19 cellular contexts compared by ENCODE assay signal in genomic region chr2:3482363-3482821, GRCh38. TPM values are rescaled to one million over a fixed set of nuclear protein-coding genes. Genes with fewer than 3 reads are reported as not detected.
A peak's percentile ranks its signal among the peaks of the same experiment; 100 is the strongest.
DNase-seq lines count a peak whose midpoint lies in the region; ATAC-seq, FAIRE-seq and TF ChIP-seq lines count a peak whose summit lies in the region.
"Had no signal": no experiment of that assay in that cellular context is flagged by ENCODE, and none has a peak within 500 bp of the region (broad histone marks: within the 10 kb centered on the region; RNA-seq: fewer than 3 reads in every experiment).

No MANE protein-coding gene starts in this region.

- no peak for TF ChIP-seq RAD21 in H1 (IDR thresholded peaks at IDR 0.05 in 1 of 2, conservative IDR thresholded peaks at IDR 0.05 in 1 of 2; ENCODE audit: low read depth in 2 of 2, low read length in 2 of 2)

- H2BK20ac ChIP-seq in H1 (ENCODE audit: low read length) = no peak overlapping the region

- H3K4me1 ChIP-seq in right atrium auricular region (no peaks in the 10 kb centered on the region), H1 (replicated peaks in 1 of 4; ENCODE audit: control insufficient read depth in 3 of 4, insufficient read depth in 4 of 4, low read length in 3 of 4) (no peaks in the 10 kb centered on the region; a peak in 1 of 7 replicates), trophoblast cell (ENCODE audit: control insufficient read depth in 1 of 2, insufficient read depth in 2 of 2, low read length in 2 of 2) (no peaks in the 10 kb centered on the region), ascending aorta (peaks cover 0 to 3% of the 10 kb centered on the region in 2 donors)

- CTCF ChIA-PET in H1 (lab: Charles Lee; ENCODE audit: partially characterized antibody) (interaction anchor here (1.0 to 15.8 kb wide), 3 partner anchors 10 to 20 kb away, joined by 4 to 152 read pairs (median 6); no protein-coding TSS in a partner anchor), MCF 10A (lab: Yijun Ruan, JAX) (no interaction called here)

- H3K9ac ChIP-seq in H1 (replicated peaks in 1 of 4; ENCODE audit: extremely low read depth in 1 of 4, low read depth in 3 of 4, low read length in 3 of 4) (no peak overlapping the region), trophoblast cell (ENCODE audit: low read length) (no peak overlapping the region)
- H3K9ac ChIP-seq: SK-N-SH had no signal

- H3K36me3 ChIP-seq in right atrium auricular region (peaks cover 19% of the 10 kb centered on the region), H1 (ENCODE audit: control insufficient read depth in 2 of 4, insufficient read depth in 4 of 4, low read length in 3 of 4) (peaks cover 0 to 13% (median 0%) of the 10 kb centered on the region in 4 experiments; a peak in 3 of 8 replicates), trophoblast cell (ENCODE audit: control insufficient read depth in 1 of 2, insufficient read depth in 2 of 2, low read length in 2 of 2) (peaks cover 27 to 28% of the 10 kb centered on the region in 2 experiments), ascending aorta (peaks cover 28 to 48% of the 10 kb centered on the region in 2 donors)

- H3K9me3 ChIP-seq in right atrium auricular region (no peaks in the 10 kb centered on the region), H1 (ENCODE audit: insufficient read depth in 2 of 2, low read depth in 1 of 2, low read length in 1 of 2) (peaks cover 0 to 14% of the 10 kb centered on the region in 2 experiments; a peak in 1 of 4 replicates), trophoblast cell (ENCODE audit: insufficient read depth, low read depth, low read length) (peaks cover 12% of the 10 kb centered on the region), ascending aorta (no peaks in the 10 kb centered on the region)
- H3K9me3 ChIP-seq: Peyer's patch, SK-N-SH had no signal

- H2BK120ac ChIP-seq in H1 (replicated peaks; ENCODE audit: low read depth, low read length) = no peak overlapping the region
- H2BK120ac ChIP-seq in trophoblast cell (ENCODE audit: insufficient read depth, low read length, poor library complexity) = no peak overlapping the region

- H2BK12ac ChIP-seq in H1 (ENCODE audit: low read depth, low read length) (no peak overlapping the region), trophoblast cell (ENCODE audit: low read length) (no peak overlapping the region)

- H3K9me3 Mint-ChIP-seq in MCF 10A (ENCODE audit: unreplicated experiment) = no peaks in the 10 kb centered on the region

- H4K91ac ChIP-seq in H1 (replicated peaks; ENCODE audit: insufficient read length, low read length) (no peak overlapping the region), trophoblast cell (ENCODE audit: low read depth, low read length) (no peak overlapping the region)

- H3K27ac ChIP-seq in right atrium auricular region (no peak overlapping the region), H1 (ENCODE audit: low read depth, low read length) (no peak overlapping the region), trophoblast cell (ENCODE audit: low read depth, low read length) (no peak overlapping the region), ascending aorta (no peak overlapping the region)
- H3K27ac ChIP-seq: Peyer's patch had no signal

- FAIRE-seq in H1 (lab: Jason Lieb, UNC) = no peak

- no peaks in the 10 kb centered on the region for H3K79me1 ChIP-seq in H1 (ENCODE audit: low read depth, low read length)
- H3K79me1 ChIP-seq in trophoblast cell (ENCODE audit: low read length) = no peaks in the 10 kb centered on the region

- H2AFZ ChIP-seq in H1 (ENCODE audit: low read length) (no peak overlapping the region), trophoblast cell (ENCODE audit: insufficient read depth, low read length, poor library complexity) (no peak overlapping the region)

- intact Hi-C loops in Right ventricle myocardium inferior (cut with DNase I) = no loop called here
- intact Hi-C loops in MCF 10A (cut with micrococcal nuclease) = no loop called here
- intact Hi-C loops in ascending aorta (cut with DNase I) = no loop called here

- no peak for TF ChIP-seq CTCF in right atrium auricular region (IDR thresholded peaks at IDR 0.05)
- no peak for TF ChIP-seq CTCF in H1 (IDR thresholded peaks at IDR 0.05; ENCODE audit: control extremely low read depth in 1 of 3, insufficient read depth in 1 of 3, low read depth in 1 of 3, low read length in 3 of 3)
- no peak for TF ChIP-seq CTCF in MCF 10A (IDR thresholded peaks at IDR 0.05; ENCODE audit: unreplicated experiment)
- no peak for TF ChIP-seq CTCF in ascending aorta (IDR thresholded peaks at IDR 0.05)

- no peak overlapping the region for H2BK15ac ChIP-seq in H1 (ENCODE audit: low read length)

- DNase-seq in Right ventricle myocardium inferior (ENCODE audit: missing footprints) (peak; percentile 59), right atrium auricular region (ENCODE audit: low spot score) (no peak), DMS53 treated with DMSO at 0.1 percent for 48 hours (lab: John Stamatoyannopoulos, UW; ENCODE audit: unreplicated experiment) (peak; percentile 40), H1 (ENCODE audit: low read depth in 1 of 2, low spot score in 2 of 2) (no peak), trophoblast cell (no peak), MCF 10A (ENCODE audit: unreplicated experiment) (no peak), ascending aorta (ENCODE audit: low spot score in 2 of 2) (no peak)
- DNase-seq: 8988T; DMS 273 treated with DMSO at 0.1 percent for 48 hours; GF-D8; NCI-H1092 treated with DMSO at 0.1 percent for 48 hours; NCI-H146; NCI-H2171 treated with DMSO at 0.1 percent for 48 hours; NK-92 treated with Interleukin-12 subunit alpha and Interleukin-12 subunit beta, amount 100 ng/mL, for 24 hours; SHP77 treated with DMSO at 0.1 percent for 48 hours; SK-N-SH had no signal

- WGBS in H1 (ENCODE audit: extremely low coverage in 1 of 2, insufficient coverage in 1 of 2, insufficient read length in 1 of 2, insufficient replicate concordance in 2 of 2, low coverage in 1 of 2, low lambda C conversion rate in 2 of 2, missing lambda C conversion rate in 1 of 2), 2 experiments = 90% methylated on average over 19 of the region's 20 CpGs; no CpG with 5 or more reads in 1 of the 2 experiments
- no CpG with 5 or more reads among the region's 20 CpGs for WGBS in trophoblast cell (ENCODE audit: extremely low coverage, insufficient coverage, insufficient read length)

- H3K79me2 ChIP-seq in H1 (ENCODE audit: control insufficient read depth in 1 of 2, insufficient read depth in 2 of 2, low read length in 2 of 2) (no peaks in the 10 kb centered on the region), trophoblast cell (ENCODE audit: control insufficient read depth, insufficient read depth, low read length, poor library complexity) (no peaks in the 10 kb centered on the region)

- H3K14ac ChIP-seq in H1 (ENCODE audit: insufficient read length) (no peak overlapping the region), trophoblast cell (ENCODE audit: low read length) (no peak overlapping the region)

- no peak overlapping the region for H2BK5ac ChIP-seq in H1 (ENCODE audit: low read depth, low read length)
- no peak overlapping the region for H2BK5ac ChIP-seq in trophoblast cell (ENCODE audit: low read depth, low read length, poor library complexity)

- no peaks in the 10 kb centered on the region for H3K27me3 ChIP-seq in right atrium auricular region
- no peaks in the 10 kb centered on the region for H3K27me3 ChIP-seq in H1 (replicated peaks in 1 of 4; ENCODE audit: control insufficient read depth in 3 of 4, extremely low read depth in 1 of 4, insufficient read depth in 3 of 4, low read length in 3 of 4)
- H3K27me3 ChIP-seq in trophoblast cell (ENCODE audit: insufficient read depth, low read length) = no peaks in the 10 kb centered on the region
- no peaks in the 10 kb centered on the region for H3K27me3 ChIP-seq in ascending aorta
- H3K27me3 ChIP-seq: Peyer's patch had no signal

- H3K4me2 ChIP-seq in H1 (ENCODE audit: insufficient read depth in 1 of 2, low read depth in 2 of 2, low read length in 2 of 2) (peak overlapping the region in 1 of 2 experiments; percentile 17; a peak in 1 of 4 replicates), trophoblast cell (ENCODE audit: low read length) (no peak overlapping the region)
- H3K4me2 ChIP-seq: SK-N-SH had no signal

- no TSS peak for BruUV-seq in MCF 10A (replicated peaks; lab: Mats Ljungman, UMichigan)

- H3K23me2 ChIP-seq in H1 (ENCODE audit: low read depth, low read length) = 0 out of 2 replicates have a peak, but pooled peaks cover 2% of the 10 kb centered on the region

- H4K20me1 ChIP-seq in H1 (replicated peaks in 1 of 2; ENCODE audit: control insufficient read depth in 1 of 2, insufficient read depth in 2 of 2, low read length in 2 of 2) = no peaks in the 10 kb centered on the region

- no peak for TF ChIP-seq EP300 in H1 (IDR thresholded peaks at IDR 0.05; ENCODE audit: borderline replicate concordance in 1 of 2, low read depth in 2 of 2, low read length in 2 of 2)

- H3K27ac Mint-ChIP-seq in MCF 10A (ENCODE audit: low read depth, unreplicated experiment) = no peak overlapping the region

- ATAC-seq in Right ventricle myocardium inferior = no peak
- ATAC-seq in GM18907 (IDR thresholded peaks at IDR 0.05; ENCODE audit: unreplicated experiment) = no peak

- H3K27me3 Mint-ChIP-seq in MCF 10A (ENCODE audit: insufficient read depth, unreplicated experiment) = no peaks in the 10 kb centered on the region

- H2AK5ac ChIP-seq in H1 (ENCODE audit: low read depth, low read length) (no peak overlapping the region), trophoblast cell (ENCODE audit: low read length) (no peak overlapping the region)

- no peak overlapping the region for H4K12ac ChIP-seq in trophoblast cell (ENCODE audit: low read depth, low read length)

- no peak overlapping the region for H3K56ac ChIP-seq in H1 (replicated peaks; ENCODE audit: insufficient read length, low read depth, low read length)

- peaks cover 21% of the 10 kb centered on the region for H3K36me3 Mint-ChIP-seq in MCF 10A (ENCODE audit: insufficient read depth, unreplicated experiment)

- H3K4me1 Mint-ChIP-seq in MCF 10A (ENCODE audit: insufficient read depth, unreplicated experiment) = no peaks in the 10 kb centered on the region

- H4K8ac ChIP-seq in H1 (ENCODE audit: extremely low read depth, insufficient read depth, low read length) = peak overlapping the region; percentile 3
- H4K8ac ChIP-seq in trophoblast cell (ENCODE audit: low read depth, low read length) = no peak overlapping the region

- H3K4me3 Mint-ChIP-seq in MCF 10A (ENCODE audit: unreplicated experiment) = no peak overlapping the region
- H3K4me3 Mint-ChIP-seq: CD14-positive monocyte had no signal

- no peak overlapping the region for H4K5ac ChIP-seq in H1 (ENCODE audit: insufficient read length, low read depth, low read length)

- no peak for TF ChIP-seq POLR2A in H1 (IDR thresholded peaks at IDR 0.05; ENCODE audit: control extremely low read depth in 1 of 2, low read depth in 2 of 2, low read length in 2 of 2)

- H3K18ac ChIP-seq in H1 (ENCODE audit: extremely low read depth, low read length) (no peak overlapping the region), trophoblast cell (ENCODE audit: low read length) (no peak overlapping the region)

- H3K4me3 ChIP-seq in right atrium auricular region (no peak overlapping the region), H1 (ENCODE audit: extremely low read depth in 1 of 4, insufficient read depth in 2 of 4, low read depth in 3 of 4, low read length in 4 of 4) (no peak overlapping the region), trophoblast cell (ENCODE audit: low read depth, low read length) (peak overlapping the region; percentile 41), ascending aorta (no peak overlapping the region)
- H3K4me3 ChIP-seq: Peyer's patch had no signal

- POLR2A ChIA-PET in H1 (lab: Charles Lee; ENCODE audit: partially characterized antibody) = interaction anchor here (1.1 to 1.6 kb wide), 5 partner anchors 9 to 59 kb away, joined by 3 to 5 read pairs (median 4); no protein-coding TSS in a partner anchor
- POLR2A ChIA-PET in MCF 10A (lab: Yijun Ruan, JAX) = no interaction called here

- H3K4ac ChIP-seq in H1 (replicated peaks; ENCODE audit: insufficient read length, low read depth, low read length) (no peak overlapping the region), trophoblast cell (ENCODE audit: low read depth, low read length) (no peak overlapping the region)

- H3K23ac ChIP-seq in H1 (ENCODE audit: insufficient read length) = no peak overlapping the region
- H3K23ac ChIP-seq in trophoblast cell (ENCODE audit: low read length) = no peak overlapping the region

RNA-seq across cellular contexts. Expression of gene ADI1, which starts 36.9 kb away (rescaled TPM):
- total RNA-seq in Right ventricle myocardium inferior = 160 TPM
- total RNA-seq in right atrium auricular region = 100 to 1,000 TPM; 130 to 184 TPM
- total RNA-seq in H1 (2021; fragmentation: NEBNext Ultra II Directional; extraction: Animal tissue kit (Norgen Biotek cat#: 25700)) = 32.7 and 40.2 TPM in 2 replicates
- 12.2 and 13.7 TPM in 2 replicates for polyA plus RNA-seq in H1 (2011; rRNA removed)
- 19.4 TPM for polyA plus RNA-seq in H1 (2011; cell fraction: cytosol; rRNA removed)
- 11.4 TPM for polyA plus RNA-seq in H1 (2011; cell fraction: nucleus; rRNA removed)
- 20.8 to 26.7 TPM (median 24.0 TPM) in 4 replicates for polyA plus RNA-seq in H1 (2012, experiment 1 of 2)
- 30.1 TPM for polyA plus RNA-seq in H1 (2012, experiment 2 of 2)
- polyA plus RNA-seq in H1 (2013, experiment 1 of 2) = 25.8 TPM
- 25.8 TPM for polyA plus RNA-seq in H1 (2013, experiment 2 of 2)
- polyA minus RNA-seq in H1 (2011; rRNA and poly(A)+ RNA removed) = 10.3 and 10.4 TPM in 2 replicates
- 8.7 TPM for polyA minus RNA-seq in H1 (2011; cell fraction: cytosol; rRNA and poly(A)+ RNA removed)
- 6.1 TPM for polyA minus RNA-seq in H1 (2011; cell fraction: nucleus; rRNA and poly(A)+ RNA removed)
- 45.0 and 46.2 TPM in 2 replicates for polyA plus RNA-seq in trophoblast cell (2013)
- 50.1 and 61.9 TPM in 2 replicates for total RNA-seq in MCF 10A (2022)
- total RNA-seq in ascending aorta = 40.9 TPM

Comparison
In these comparisons a context has a peak if more than half of its experiments do, and no peak if none do; other contexts are left out.
1. DNase-seq: peak in Right ventricle myocardium inferior (single experiment) and DMS53 treated with DMSO at 0.1 percent for 48 hours (single experiment); none in right atrium auricular region (single experiment), H1 (0 of 2), trophoblast cell (0 of 2), MCF 10A (single experiment) and ascending aorta (0 of 2).